In genomic region chr3:66567066-66567465, GRCh38 we compare ENCODE assay signal across 1 cellular context.
TF ChIP-seq lines count a peak whose summit lies in the region.

No MANE protein-coding gene starts in this region.

TF ChIP-seq in IMR-90, 13 proteins besides CTCF, POLR2A, EP300 and RAD21:
- no peak for TF ChIP-seq FOS (IDR thresholded peaks at IDR 0.05; ENCODE audit: low read depth, low read length)
- TF ChIP-seq MAFK (IDR thresholded peaks at IDR 0.05; ENCODE audit: low read depth, low read length): peak; percentile 75
- TF ChIP-seq, protein P1, sequence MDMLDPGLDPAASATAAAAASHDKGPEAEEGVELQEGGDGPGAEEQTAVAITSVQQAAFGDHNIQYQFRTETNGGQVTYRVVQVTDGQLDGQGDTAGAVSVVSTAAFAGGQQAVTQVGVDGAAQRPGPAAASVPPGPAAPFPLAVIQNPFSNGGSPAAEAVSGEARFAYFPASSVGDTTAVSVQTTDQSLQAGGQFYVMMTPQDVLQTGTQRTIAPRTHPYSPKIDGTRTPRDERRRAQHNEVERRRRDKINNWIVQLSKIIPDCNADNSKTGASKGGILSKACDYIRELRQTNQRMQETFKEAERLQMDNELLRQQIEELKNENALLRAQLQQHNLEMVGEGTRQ (IDR thresholded peaks at IDR 0.05; ENCODE audit: low read depth, low read length): no peak
